Comparison of ENCODE assay signal across 1 cellular context in genomic region chr1:45769261-45769932, GRCh38.
TF ChIP-seq lines count a peak whose summit lies in the region.

No MANE protein-coding gene starts in this region.

TF ChIP-seq in K562, 482 proteins besides CTCF, POLR2A, EP300 and RAD21 (continued from another document):
- TF ChIP-seq ZNF395 (CRISPR knock-in tag; IDR thresholded peaks at IDR 0.05) (no peak), ZNF778 (CRISPR knock-in tag; IDR thresholded peaks at IDR 0.05) (no peak), ZNF592 (IDR thresholded peaks at IDR 0.05) (peak; percentile 89), ZNF699 (CRISPR knock-in tag; IDR thresholded peaks at IDR 0.05; ENCODE audit: insufficient replicate concordance) (no peak), NFXL1 (CRISPR knock-in tag; IDR thresholded peaks at IDR 0.05) (no peak)
